ENCODE assay signal across 11 cellular contexts in the genomic region with DNA sequence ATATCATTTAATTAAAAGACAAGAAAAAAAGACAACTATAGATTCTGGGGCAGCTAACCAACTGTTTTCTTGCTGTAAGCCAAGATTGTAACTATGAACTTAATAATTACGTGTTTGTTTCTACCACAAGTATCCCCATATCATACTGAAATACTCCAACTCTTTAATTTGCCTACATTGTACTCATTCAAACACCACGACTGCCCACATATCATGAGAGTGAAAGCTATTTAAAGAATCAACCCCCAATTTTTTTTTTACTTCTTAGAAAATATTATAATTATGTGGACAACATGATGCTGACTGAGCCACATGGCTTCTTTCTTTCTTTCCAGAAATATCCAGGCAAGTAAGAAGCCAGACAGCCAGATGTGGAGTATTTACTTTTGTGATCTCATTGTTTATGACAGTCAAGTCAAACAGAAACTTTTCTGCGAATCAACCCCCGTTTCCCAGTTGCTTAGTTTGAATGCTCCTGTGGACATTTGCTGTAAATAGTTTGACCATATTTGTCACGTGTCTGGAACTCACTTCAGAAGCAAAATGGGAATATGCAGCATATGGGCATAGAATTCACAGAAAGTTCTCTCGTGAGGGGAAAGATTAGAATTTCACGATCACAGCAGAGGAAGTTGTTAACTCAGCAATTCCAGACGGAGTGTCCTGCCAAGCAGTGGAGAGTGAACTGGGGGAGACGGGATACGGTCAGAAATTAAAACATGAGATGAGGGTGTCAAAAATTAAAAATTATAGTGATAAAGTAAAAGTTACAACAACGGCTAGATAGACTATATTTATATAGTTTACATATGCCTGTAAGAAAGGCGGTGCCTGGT.
DNase-seq lines count a peak whose midpoint lies in the region; ATAC-seq, FAIRE-seq and TF ChIP-seq lines count a peak whose summit lies in the region.
"Had no signal": no experiment of that assay in that cellular context is flagged by ENCODE, and none has a peak within 500 bp of the region (broad histone marks: within the 10 kb centered on the region; RNA-seq: fewer than 3 reads in every experiment).

No MANE protein-coding gene starts in this region.

- CTCF ChIA-PET in activated naive CD4-positive, alpha-beta T cell treated with anti-CD3 and anti-CD28 coated beads, Interleukin-2, amount 10 ng/mL, durations not matched to agents 7 days and 5 days (lab: Charles Lee): no interaction called here

- no peaks in the 10 kb centered on the region for H3K36me3 ChIP-seq in astrocyte (ENCODE audit: insufficient read depth, low read length)

- H3K36me3 Mint-ChIP-seq in astrocyte (ENCODE audit: low read depth, unreplicated experiment): no peaks in the 10 kb centered on the region
- H3K36me3 Mint-ChIP-seq in activated naive CD4-positive, alpha-beta T cell treated with anti-CD3 and anti-CD28 coated beads, Interleukin-2, amount 10 ng/mL, durations not matched to agents 7 days and 5 days: no peaks in the 10 kb centered on the region
- H3K36me3 Mint-ChIP-seq: activated CD4-positive, alpha-beta memory T cell treated with anti-CD3 and anti-CD28 coated beads for 36 hours had no signal

- no peaks in the 10 kb centered on the region for H3K9me3 ChIP-seq in astrocyte (ENCODE audit: insufficient read depth, low read depth, low read length)

- no peak overlapping the region for H3K9ac ChIP-seq in astrocyte (ENCODE audit: low read length)

- H3K79me2 ChIP-seq in astrocyte (ENCODE audit: insufficient read depth, low read length): no peaks in the 10 kb centered on the region

- H3K4me3 Mint-ChIP-seq in astrocyte (ENCODE audit: unreplicated experiment): no peak overlapping the region
- H3K4me3 Mint-ChIP-seq in activated naive CD4-positive, alpha-beta T cell treated with anti-CD3 and anti-CD28 coated beads, Interleukin-2, amount 10 ng/mL, durations not matched to agents 7 days and 5 days: no peak overlapping the region
- H3K4me3 Mint-ChIP-seq: activated CD4-positive, alpha-beta memory T cell treated with anti-CD3 and anti-CD28 coated beads for 36 hours had no signal

- no peak overlapping the region for H3K27ac Mint-ChIP-seq in astrocyte (ENCODE audit: unreplicated experiment)
- H3K27ac Mint-ChIP-seq in activated naive CD4-positive, alpha-beta T cell treated with anti-CD3 and anti-CD28 coated beads, Interleukin-2, amount 10 ng/mL, durations not matched to agents 7 days and 5 days: no peak overlapping the region
- H3K27ac Mint-ChIP-seq: activated CD4-positive, alpha-beta memory T cell treated with anti-CD3 and anti-CD28 coated beads for 36 hours had no signal

- peaks cover 4% of the 10 kb centered on the region for H3K9me3 Mint-ChIP-seq in astrocyte (ENCODE audit: unreplicated experiment)
- no peaks in the 10 kb centered on the region for H3K9me3 Mint-ChIP-seq in activated naive CD4-positive, alpha-beta T cell treated with anti-CD3 and anti-CD28 coated beads, Interleukin-2, amount 10 ng/mL, durations not matched to agents 7 days and 5 days
- H3K9me3 Mint-ChIP-seq: activated CD4-positive, alpha-beta memory T cell treated with anti-CD3 and anti-CD28 coated beads for 36 hours had no signal

- ATAC-seq in GM19351 (IDR thresholded peaks at IDR 0.05; ENCODE audit: unreplicated experiment) (peak; percentile 76), GM21381 (IDR thresholded peaks at IDR 0.05; ENCODE audit: unreplicated experiment) (no peak)

- TF ChIP-seq CTCF in astrocyte (IDR thresholded peaks at IDR 0.05; ENCODE audit: insufficient read depth, low read depth, low read length): no peak

- H2AFZ ChIP-seq in astrocyte (ENCODE audit: low read depth, low read length): no peak overlapping the region

- no peaks in the 10 kb centered on the region for H3K4me1 ChIP-seq in astrocyte (ENCODE audit: insufficient read depth, low read length)

- peaks cover 3% of the 10 kb centered on the region for H3K4me1 Mint-ChIP-seq in astrocyte (ENCODE audit: low read depth, unreplicated experiment)
- no peaks in the 10 kb centered on the region for H3K4me1 Mint-ChIP-seq in activated naive CD4-positive, alpha-beta T cell treated with anti-CD3 and anti-CD28 coated beads, Interleukin-2, amount 10 ng/mL, durations not matched to agents 7 days and 5 days

- no peak overlapping the region for H3K27ac ChIP-seq in astrocyte (ENCODE audit: low read depth, low read length)

- no peak for FAIRE-seq in astrocyte (lab: Jason Lieb, UNC)

- DNase-seq in astrocyte (ENCODE audit: low read depth) (no peak), iris pigment epithelial cell (ENCODE audit: low read depth) (peak; percentile 55), smooth muscle cell of the brain vasculature (ENCODE audit: low read depth, low spot score) (peak; percentile 13), DMS153 (lab: John Stamatoyannopoulos, UW) (no peak), cortex of kidney (lab: John Stamatoyannopoulos, UW) (no peak)
- no peak for DNase-seq in activated naive CD4-positive, alpha-beta T cell treated with anti-CD3 and anti-CD28 coated beads, Interleukin-2, amount 10 ng/mL, durations not matched to agents 7 days and 5 days
- DNase-seq: activated CD4-positive, alpha-beta memory T cell treated with anti-CD3 and anti-CD28 coated beads for 36 hours; amygdala; SW 1271 had no signal

- H3K4me3 ChIP-seq in astrocyte (ENCODE audit: insufficient read depth, low read depth, low read length): no peak overlapping the region

- no peaks in the 10 kb centered on the region for H4K20me1 ChIP-seq in astrocyte (ENCODE audit: insufficient read depth, low read length)

- no peaks in the 10 kb centered on the region for H3K27me3 Mint-ChIP-seq in astrocyte (ENCODE audit: low read depth, unreplicated experiment)
- no peaks in the 10 kb centered on the region for H3K27me3 Mint-ChIP-seq in activated naive CD4-positive, alpha-beta T cell treated with anti-CD3 and anti-CD28 coated beads, Interleukin-2, amount 10 ng/mL, durations not matched to agents 7 days and 5 days

- H3K4me2 ChIP-seq in astrocyte (ENCODE audit: low read length): peak overlapping the region; percentile 61

- H3K27me3 ChIP-seq in astrocyte (ENCODE audit: insufficient read depth, low read length): no peaks in the 10 kb centered on the region

Comparison
In these comparisons a context has a peak if more than half of its experiments do, and no peak if none do; other contexts are left out.
1. DNase-seq: peak in iris pigment epithelial cell (single experiment) and smooth muscle cell of the brain vasculature (single experiment); none in astrocyte (single experiment), DMS153 (single experiment), cortex of kidney (single experiment) and activated naive CD4-positive, alpha-beta T cell treated with anti-CD3 and anti-CD28 coated beads, Interleukin-2, amount 10 ng/mL, durations not matched to agents 7 days and 5 days (single experiment).